8 cellular contexts compared by ENCODE assay signal in genomic region chr9:115591584-115591984, GRCh38.
A peak's percentile ranks its signal among the peaks of the same experiment; 100 is the strongest.
DNase-seq lines count a peak whose midpoint lies in the region; ATAC-seq and TF ChIP-seq lines count a peak whose summit lies in the region.

No MANE protein-coding gene starts in this region.

- no peak overlapping the region for H3K4me3 Mint-ChIP-seq in T-cell

- no peak for TF ChIP-seq POLR2A in esophagus muscularis mucosa (IDR thresholded peaks at IDR 0.05; ENCODE audit: low read depth)

- peaks cover 0 to 7% (median 3%) of the 10 kb centered on the region in 3 donors for H3K9me3 Mint-ChIP-seq in T-cell

- peak; percentile 58 to 73 (median 61) for TF ChIP-seq CTCF in esophagus muscularis mucosa (IDR thresholded peaks at IDR 0.05)

- H3K4me3 ChIP-seq in SJCRH30 (no peak overlapping the region), esophagus muscularis mucosa (no peak overlapping the region), muscle layer of duodenum (ENCODE audit: low read depth in 1 of 2, low read length in 2 of 2) (no peak overlapping the region)

- intact Hi-C loops in esophagus muscularis mucosa (cut with DNase I) = loop anchor here (5.0 kb wide), 2 partner anchors 561 to 1071 kb away; partner anchors contain the start of gene PAPPA

- WGBS in esophagus muscularis mucosa = 0% methylated on average over 4 of the region's 4 CpGs

- H3K36me3 ChIP-seq in SJCRH30 (no peaks in the 10 kb centered on the region), esophagus muscularis mucosa (no peaks in the 10 kb centered on the region), muscle layer of duodenum (ENCODE audit: control insufficient read depth in 1 of 2, insufficient read depth in 2 of 2, low read length in 2 of 2) (no peaks in the 10 kb centered on the region)

- TF ChIP-seq EP300 in esophagus muscularis mucosa (IDR thresholded peaks at IDR 0.05) = no peak

- H3K4me1 ChIP-seq in SJCRH30 (peaks cover 24% of the 10 kb centered on the region), esophagus muscularis mucosa (peaks cover 0 to 7% (median 3%) of the 10 kb centered on the region in 4 donors), muscle layer of duodenum (ENCODE audit: control insufficient read depth in 1 of 2, insufficient read depth in 2 of 2, low read length in 2 of 2) (no peaks in the 10 kb centered on the region)

- peak; percentile 81 for DNase-seq in AG08396 (ENCODE audit: low spot score)
- peak; percentile 9 for DNase-seq in GM19238 (ENCODE audit: insufficient read length, low spot score)
- peak; percentile 69 to 93 (median 71) for DNase-seq in NCI-H1417 (lab: John Stamatoyannopoulos, UW)
- DNase-seq in SJCRH30 = peak; percentile 88 to 96
- no peak for DNase-seq in esophagus muscularis mucosa (ENCODE audit: extremely low spot score)
- DNase-seq in T-cell = no peak

- ATAC-seq in HG03139 (IDR thresholded peaks at IDR 0.05; ENCODE audit: unreplicated experiment) = no peak
- ATAC-seq in T-cell (replicated peaks in 1 of 4) = no peak

- CTCF ChIA-PET in T-cell (lab: Charles Lee) = no interaction called here

- H3K9me3 ChIP-seq in SJCRH30 (replicated peaks) (peaks cover 5% of the 10 kb centered on the region; the same call in 1 of the 2 replicates), esophagus muscularis mucosa (peaks cover 0 to 7% (median 3%) of the 10 kb centered on the region in 4 donors), muscle layer of duodenum (ENCODE audit: control insufficient read depth in 1 of 2, low read length in 2 of 2) (peaks cover 0 to 7% of the 10 kb centered on the region in 2 donors)

- no peaks in the 10 kb centered on the region for H3K36me3 Mint-ChIP-seq in T-cell

- H3K4me1 Mint-ChIP-seq in T-cell = no peaks in the 10 kb centered on the region

- H3K27ac Mint-ChIP-seq in T-cell = no peak overlapping the region

- peak overlapping the region; percentile 1; the same call in 1 of the 2 replicates for H3K27ac ChIP-seq in SJCRH30
- H3K27ac ChIP-seq in esophagus muscularis mucosa (replicated peaks in 1 of 4) = peak overlapping the region in 2 of 4 donors; percentile 31 to 48
- peak overlapping the region; percentile 9 for H3K27ac ChIP-seq in muscle layer of duodenum (ENCODE audit: low read length)

- POLR2A ChIA-PET in T-cell (lab: Charles Lee) = no interaction called here

- H3K27me3 ChIP-seq in SJCRH30 (no peaks in the 10 kb centered on the region), esophagus muscularis mucosa (peaks cover 0 to 7% (median 0%) of the 10 kb centered on the region in 4 donors), muscle layer of duodenum (ENCODE audit: low read depth, low read length) (no peaks in the 10 kb centered on the region)

- peaks cover 23 to 29% of the 10 kb centered on the region in 2 donors for H3K27me3 Mint-ChIP-seq in T-cell

Comparison
In these comparisons a context has a peak if more than half of its experiments do, and no peak if none do; other contexts are left out.
1. DNase-seq: peak in AG08396 (single experiment), GM19238 (single experiment), NCI-H1417 (3 of 3) and SJCRH30 (2 of 2); none in esophagus muscularis mucosa (single experiment) and T-cell (0 of 34).